ENCODE assay signal across 8 cellular contexts in genomic region chr9:95506692-95507455, GRCh38.
A peak's percentile ranks its signal among the peaks of the same experiment; 100 is the strongest.
DNase-seq lines count a peak whose midpoint lies in the region; ATAC-seq and TF ChIP-seq lines count a peak whose summit lies in the region.

No MANE protein-coding gene starts in this region.

- H3K4me3 ChIP-seq in HUES6 (ENCODE audit: low read depth, low read length) (peak overlapping the region; percentile 97), SK-N-MC (peak overlapping the region; percentile 98), cardiac fibroblast (replicated peaks in 1 of 2; ENCODE audit: low read depth in 2 of 2, low read length in 2 of 2) (peak overlapping the region; percentile 82 to 85)

- peak overlapping the region; percentile 91 for H3K9ac ChIP-seq in HUES6 (ENCODE audit: low read length)
- peak overlapping the region; percentile 95 for H3K9ac ChIP-seq in SK-N-MC (ENCODE audit: insufficient read length)

- TF ChIP-seq CTCF in cardiac fibroblast (IDR thresholded peaks at IDR 0.05; ENCODE audit: low read depth, low read length), result no peak

- H3K9me3 ChIP-seq in HUES6 (ENCODE audit: control insufficient read depth, insufficient read depth, low read depth, low read length) (no peaks in the 10 kb centered on the region), SK-N-MC (ENCODE audit: low read depth, low read length) (no peaks in the 10 kb centered on the region)

- H3K4me1 ChIP-seq in HUES6 (ENCODE audit: control insufficient read depth, insufficient read depth, low read length), result peaks cover 17% of the 10 kb centered on the region

- H3K27ac ChIP-seq in HUES6 (ENCODE audit: low read depth, low read length) (peak overlapping the region; percentile 90; the same call in 1 of the 2 replicates), SK-N-MC (peak overlapping the region; percentile 94)

- DNase-seq in activated T-cell treated with anti-CD3 and anti-CD28 coated beads for 48 hours (ENCODE audit: low read depth), result peak; percentile 22
- DNase-seq in activated T-cell treated with anti-CD3 and anti-CD28 coated beads for 4 hours, result no peak
- no peak for DNase-seq in SK-N-MC (ENCODE audit: low read depth, low spot score)
- DNase-seq in cardiac fibroblast (ENCODE audit: low read depth in 2 of 2), result peak in 1 of 2 donors; percentile 79
- peak; percentile 24 for DNase-seq in kidney glomerular epithelial cell (lab: John Stamatoyannopoulos, UW)
- peak; percentile 36 for DNase-seq in stimulated activated CD4-positive, alpha-beta T cell treated with anti-CD3 and anti-CD28 coated beads, Interleukin-4, amount 100 ng/mL, for 1 hour

- no peaks in the 10 kb centered on the region for H3K27me3 ChIP-seq in HUES6 (ENCODE audit: control insufficient read depth, insufficient read depth, low read length)

- ATAC-seq in HG03095 (IDR thresholded peaks at IDR 0.05; ENCODE audit: unreplicated experiment), result no peak

- peaks cover 15% of the 10 kb centered on the region; the same call in 1 of the 2 replicates for H3K36me3 ChIP-seq in HUES6 (ENCODE audit: control insufficient read depth, insufficient read depth, low read length)
- H3K36me3 ChIP-seq in SK-N-MC (ENCODE audit: insufficient read depth, low read length), result peaks cover 4% of the 10 kb centered on the region; the same call in 1 of the 2 replicates

Comparison
In these comparisons a context has a peak if more than half of its experiments do, and no peak if none do; other contexts are left out.
1. DNase-seq: peak in activated T-cell treated with anti-CD3 and anti-CD28 coated beads for 48 hours (single experiment), kidney glomerular epithelial cell (single experiment) and stimulated activated CD4-positive, alpha-beta T cell treated with anti-CD3 and anti-CD28 coated beads, Interleukin-4, amount 100 ng/mL, for 1 hour (single experiment); none in activated T-cell treated with anti-CD3 and anti-CD28 coated beads for 4 hours (single experiment) and SK-N-MC (single experiment).
2. Peak in every context shown above with its lines, with median percentiles within 50 percentile points of each other: H3K4me3 ChIP-seq.